Comparison of ENCODE assay signal across 3 cellular contexts in genomic region chr2:96052632-96053031, GRCh38. TPM values are rescaled to one million over a fixed set of nuclear protein-coding genes. Genes with fewer than 3 reads are reported as not detected.
"Had no signal": no experiment of that assay in that cellular context is flagged by ENCODE, and none has a peak within 500 bp of the region (broad histone marks: within the 10 kb centered on the region; RNA-seq: fewer than 3 reads in every experiment).

No MANE protein-coding gene starts in this region.

RNA-seq across cellular contexts. Expression of gene GPAT2, which starts 17.9 kb away (rescaled TPM):
- total RNA-seq: M059J, PC-3, SJSA1 had no signal
